11 cellular contexts compared by ENCODE assay signal in genomic region chrX:151398346-151398745, GRCh38. TPM values are rescaled to one million over a fixed set of nuclear protein-coding genes. Genes with fewer than 3 reads are reported as not detected.
DNase-seq lines count a peak whose midpoint lies in the region; ATAC-seq and TF ChIP-seq lines count a peak whose summit lies in the region.
"Had no signal": no experiment of that assay in that cellular context is flagged by ENCODE, and none has a peak within 500 bp of the region (broad histone marks: within the 10 kb centered on the region; RNA-seq: fewer than 3 reads in every experiment).

No MANE protein-coding gene starts in this region.

- TF ChIP-seq POLR2A in NB4 (IDR thresholded peaks at IDR 0.05; ENCODE audit: extremely low read depth, insufficient read length), result no peak

- ATAC-seq in effector memory CD8-positive, alpha-beta T cell (replicated peaks), result no peak
- ATAC-seq: activated CD4-positive, CD25-positive, alpha-beta regulatory T cell treated with anti-CD3 and anti-CD28 coated beads, Interleukin-2, amount 50 U/mL, for 24 hours; pancreas had no signal

- peak overlapping the region; percentile 83 for H3K27ac Mint-ChIP-seq in activated CD4-positive, alpha-beta T cell treated with anti-CD3 and anti-CD28 coated beads, Interleukin-2, amount 10 ng/mL, durations not matched to agents 24 days and 14 days
- H3K27ac Mint-ChIP-seq in effector memory CD8-positive, alpha-beta T cell, result no peak overlapping the region
- H3K27ac Mint-ChIP-seq in progenitor cell of endocrine pancreas, result peak overlapping the region; percentile 81

- peaks cover 24% of the 10 kb centered on the region for H3K36me3 Mint-ChIP-seq in activated CD4-positive, alpha-beta T cell treated with anti-CD3 and anti-CD28 coated beads, Interleukin-2, amount 10 ng/mL, durations not matched to agents 24 days and 14 days (ENCODE audit: low read depth)
- peaks cover 15% of the 10 kb centered on the region for H3K36me3 Mint-ChIP-seq in effector memory CD8-positive, alpha-beta T cell (ENCODE audit: insufficient read depth)
- H3K36me3 Mint-ChIP-seq in progenitor cell of endocrine pancreas (ENCODE audit: insufficient read depth), result peaks cover 1% of the 10 kb centered on the region

- H3K9me3 Mint-ChIP-seq in activated CD4-positive, alpha-beta T cell treated with anti-CD3 and anti-CD28 coated beads, Interleukin-2, amount 10 ng/mL, durations not matched to agents 24 days and 14 days, result no peaks in the 10 kb centered on the region
- no peaks in the 10 kb centered on the region for H3K9me3 Mint-ChIP-seq in effector memory CD8-positive, alpha-beta T cell
- H3K9me3 Mint-ChIP-seq in progenitor cell of endocrine pancreas (ENCODE audit: low read depth), result peaks cover 15% of the 10 kb centered on the region

- H3K4me3 ChIP-seq in NB4 (ENCODE audit: low read depth, low read length), result peak overlapping the region; percentile 96
- no peak overlapping the region for H3K4me3 ChIP-seq in H7 (ENCODE audit: insufficient read depth, low read depth, low read length)

- no peaks in the 10 kb centered on the region for H3K27me3 ChIP-seq in H7 (ENCODE audit: control insufficient read depth, insufficient read depth, low read length)

- peak overlapping the region; percentile 93 for H3K4me3 Mint-ChIP-seq in activated CD4-positive, alpha-beta T cell treated with anti-CD3 and anti-CD28 coated beads, Interleukin-2, amount 10 ng/mL, durations not matched to agents 24 days and 14 days
- peak overlapping the region; percentile 79 to 81 for H3K4me3 Mint-ChIP-seq in effector memory CD8-positive, alpha-beta T cell
- peak overlapping the region; percentile 87 for H3K4me3 Mint-ChIP-seq in progenitor cell of endocrine pancreas (ENCODE audit: low read depth)

- H3K36me3 ChIP-seq in H7 (replicated peaks; ENCODE audit: control insufficient read depth, insufficient read depth, low read length), result no peaks in the 10 kb centered on the region
- H3K36me3 ChIP-seq: pancreas had no signal

- peaks cover 40% of the 10 kb centered on the region for H3K4me1 Mint-ChIP-seq in activated CD4-positive, alpha-beta T cell treated with anti-CD3 and anti-CD28 coated beads, Interleukin-2, amount 10 ng/mL, durations not matched to agents 24 days and 14 days
- H3K4me1 Mint-ChIP-seq in effector memory CD8-positive, alpha-beta T cell (ENCODE audit: low read depth in 2 of 2), result peaks cover 29 to 44% of the 10 kb centered on the region in 2 donors
- H3K4me1 Mint-ChIP-seq in progenitor cell of endocrine pancreas (ENCODE audit: low read depth), result peaks cover 19% of the 10 kb centered on the region

- no peak for DNase-seq in activated CD4-positive, alpha-beta T cell treated with anti-CD3 and anti-CD28 coated beads, Interleukin-2, amount 10 ng/mL, durations not matched to agents 24 days and 14 days
- DNase-seq in activated CD4-positive, alpha-beta T cell treated with anti-CD3 and anti-CD28 coated beads for 1 hour, result no peak
- peak; percentile 21 for DNase-seq in NB4 (ENCODE audit: low read depth)
- DNase-seq in effector memory CD8-positive, alpha-beta T cell, result no peak
- DNase-seq in progenitor cell of endocrine pancreas (ENCODE audit: low spot score, unreplicated experiment), result no peak
- no peak for DNase-seq in GF-D8 (lab: John Stamatoyannopoulos, UW)
- no peak for DNase-seq in H7
- no peak for DNase-seq in activated effector memory CD4-positive, alpha-beta T cell treated with anti-CD3 and anti-CD28 coated beads, Interleukin-2, amount 50 U/mL, for 16 hours
- DNase-seq: NCI-H774, pancreas had no signal

- H3K27me3 Mint-ChIP-seq in activated CD4-positive, alpha-beta T cell treated with anti-CD3 and anti-CD28 coated beads, Interleukin-2, amount 10 ng/mL, durations not matched to agents 24 days and 14 days, result no peaks in the 10 kb centered on the region
- no peaks in the 10 kb centered on the region for H3K27me3 Mint-ChIP-seq in effector memory CD8-positive, alpha-beta T cell
- H3K27me3 Mint-ChIP-seq in progenitor cell of endocrine pancreas, result no peaks in the 10 kb centered on the region

- intact Hi-C loops in activated CD4-positive, alpha-beta T cell treated with anti-CD3 and anti-CD28 coated beads, Interleukin-2, amount 10 ng/mL, durations not matched to agents 24 days and 14 days (cut with micrococcal nuclease), result loop anchor here (10.0 kb wide), 4 partner anchors 504 to 1936 kb away; partner anchors contain the start of genes CD99L2, IDS, MTM1 and ZNF275

- TF ChIP-seq CTCF in NB4 (IDR thresholded peaks at IDR 0.05; ENCODE audit: low read depth, low read length) (no peak), progenitor cell of endocrine pancreas (IDR thresholded peaks at IDR 0.05; ENCODE audit: unreplicated experiment) (no peak)

RNA-seq across cellular contexts. Expression of gene VMA21, which starts 1.3 kb away (rescaled TPM):
- 47.4 and 51.7 TPM in 2 replicates for total RNA-seq in activated CD4-positive, alpha-beta T cell treated with anti-CD3 and anti-CD28 coated beads, Interleukin-2, amount 10 ng/mL, durations not matched to agents 24 days and 14 days
- total RNA-seq in progenitor cell of endocrine pancreas, result 36.1 and 41.6 TPM in 2 replicates
- total RNA-seq in H7 (2014; rRNA removed; shearing (Covaris generic)), result 67.0 and 68.1 TPM in 2 replicates

Comparison
In these comparisons a context has a peak if more than half of its experiments do, and no peak if none do; other contexts are left out.
1. H3K27ac Mint-ChIP-seq: peak in activated CD4-positive, alpha-beta T cell treated with anti-CD3 and anti-CD28 coated beads, Interleukin-2, amount 10 ng/mL, durations not matched to agents 24 days and 14 days (single experiment) and progenitor cell of endocrine pancreas (single experiment); none in effector memory CD8-positive, alpha-beta T cell (0 of 2).
2. Peak in every context shown above with its lines, with median percentiles within 50 percentile points of each other: H3K4me3 Mint-ChIP-seq.